20 cellular contexts compared by ENCODE assay signal in genomic region chr14:81276699-81277069, GRCh38. TPM values are rescaled to one million over a fixed set of nuclear protein-coding genes. Genes with fewer than 3 reads are reported as not detected.
DNase-seq lines count a peak whose midpoint lies in the region; ATAC-seq, FAIRE-seq and TF ChIP-seq lines count a peak whose summit lies in the region.
"Had no signal": no experiment of that assay in that cellular context is flagged by ENCODE, and none has a peak within 500 bp of the region (broad histone marks: within the 10 kb centered on the region; RNA-seq: fewer than 3 reads in every experiment).

No MANE protein-coding gene starts in this region.

- in situ Hi-C loops in HepG2 (cut with HindIII; ENCODE audit: extremely low pct_ligation_motif_present, low pct_unique_long_range_greater_than_20kb), result no loop called here

- DNase-seq in HepG2 (ENCODE audit: low spot score) (peak; percentile 65), right lobe of liver (no peak), NCI-H82 treated with DMSO at 0.1 percent for 48 hours (lab: John Stamatoyannopoulos, UW; ENCODE audit: unreplicated experiment) (no peak), OCI-M1 (lab: John Stamatoyannopoulos, UW) (no peak), T1000 (lab: John Stamatoyannopoulos, UW) (no peak)
- DNase-seq in stimulated activated CD4-positive, alpha-beta T cell treated with anti-CD3 and anti-CD28 coated beads, Interleukin-12 subunit alpha, Interleukin-12 subunit beta, amount 100 ng/mL, for 4 hours, result no peak
- DNase-seq: adrenal gland; CD8-positive, alpha-beta T cell; cerebellar nuclear complex; immature natural killer cell; natural killer cell; NCI-H187 treated with DMSO at 0.1 percent for 48 hours; NCI-H510A treated with DMSO at 0.1 percent for 48 hours had no signal

- H3K9ac ChIP-seq in HepG2 (ENCODE audit: insufficient read depth, low read depth, low read length), result no peak overlapping the region

- H3K9me3 ChIP-seq in HepG2 (ENCODE audit: low read length) (no peaks in the 10 kb centered on the region), right lobe of liver (no peaks in the 10 kb centered on the region)
- H3K9me3 ChIP-seq: A549, adrenal gland, gastroesophageal sphincter had no signal

- H3K4me3 ChIP-seq in HepG2 (replicated peaks in 1 of 3; ENCODE audit: insufficient read depth in 1 of 3, low read depth in 2 of 3, low read length in 3 of 3), result no peak overlapping the region
- no peak overlapping the region for H3K4me3 ChIP-seq in right lobe of liver
- H3K4me3 ChIP-seq: A549, adrenal gland, gastroesophageal sphincter, lung had no signal

- CTCF ChIA-PET in HepG2 (lab: Yijun Ruan, JAX; ENCODE audit: low intra/inter-chr PET ratio, low total read pairs), result no interaction called here

- peak; percentile 57 for FAIRE-seq in HepG2 (lab: Jason Lieb, UNC)
- FAIRE-seq: A549, endothelial cell of umbilical vein had no signal

- no peaks in the 10 kb centered on the region for H3K79me2 ChIP-seq in HepG2 (ENCODE audit: insufficient read depth, low read length)

- no peaks in the 10 kb centered on the region for H3K27me3 ChIP-seq in HepG2 (ENCODE audit: control insufficient read depth in 1 of 2, insufficient read depth in 2 of 2, low read length in 2 of 2)
- H3K27me3 ChIP-seq in right lobe of liver, result no peaks in the 10 kb centered on the region
- H3K27me3 ChIP-seq: adrenal gland, gastroesophageal sphincter had no signal

- no peaks in the 10 kb centered on the region for H4K20me1 ChIP-seq in HepG2 (ENCODE audit: insufficient read depth, low read length)

- peak overlapping the region; percentile 10; the same call in 1 of the 2 replicates for H3K4me2 ChIP-seq in HepG2 (ENCODE audit: low read depth, low read length)
- H3K4me2 ChIP-seq: A549 had no signal

- 42% methylated on average over 5 of the region's 5 CpGs for WGBS in HepG2 (ENCODE audit: low lambda C conversion rate)
- WGBS in right lobe of liver (ENCODE audit: insufficient coverage, low coverage, low lambda C conversion rate, missing lambda C conversion rate), result 72% methylated on average over 5 of the region's 5 CpGs

- BruUV-seq in HepG2 (replicated peaks; lab: Mats Ljungman, UMichigan), result no TSS peak

- TF ChIP-seq EP300 in HepG2 (IDR thresholded peaks at IDR 0.05; ENCODE audit: low read depth in 2 of 2, low read length in 2 of 2) (no peak), HepG2 (CRISPR knock-in tag; IDR thresholded peaks at IDR 0.05; ENCODE audit: borderline replicate concordance) (no peak)

- H3K4me1 ChIP-seq in HepG2 (ENCODE audit: insufficient read depth, low read length) (peaks cover 20% of the 10 kb centered on the region), right lobe of liver (peaks cover 0 to 3% (median 0%) of the 10 kb centered on the region in 4 donors)
- H3K4me1 ChIP-seq: A549, adrenal gland, gastroesophageal sphincter had no signal

- POLR2A ChIA-PET in HepG2 (lab: Yijun Ruan, JAX), result interaction anchor here (1.6 kb wide), 1 partner anchor 56 kb away, joined by 4 read pairs; the partner anchor contains the start of gene GTF2A1

- intact Hi-C loops in HepG2 (cut with micrococcal nuclease; ENCODE audit: unreplicated experiment), result no loop called here
- intact Hi-C loops in right lobe of liver (cut with DNase I), result no loop called here

- H3K36me3 ChIP-seq in HepG2 (replicated peaks in 1 of 2; ENCODE audit: control insufficient read depth in 1 of 2, insufficient read depth in 2 of 2, low read length in 2 of 2) (no peaks in the 10 kb centered on the region; a peak in 1 of 5 replicates), right lobe of liver (no peaks in the 10 kb centered on the region)
- H3K36me3 ChIP-seq: adrenal gland, gastroesophageal sphincter had no signal

- no peak overlapping the region for H2AFZ ChIP-seq in HepG2 (ENCODE audit: low read length)

- ATAC-seq in HepG2 (peak; percentile 80), right lobe of liver (no peak), GM21786 (IDR thresholded peaks at IDR 0.05; ENCODE audit: unreplicated experiment) (peak; percentile 29), HG03520 (IDR thresholded peaks at IDR 0.05; ENCODE audit: unreplicated experiment) (peak; percentile 40)
- ATAC-seq: A549; CD8-positive, alpha-beta T cell; gastroesophageal sphincter; natural killer cell; Panc1 had no signal

- TF ChIP-seq RAD21 in HepG2 (CRISPR knock-in tag; IDR thresholded peaks at IDR 0.05), result no peak

- no peak overlapping the region for H3K27ac ChIP-seq in HepG2 (ENCODE audit: extremely low read length, insufficient read depth, low read length)
- H3K27ac ChIP-seq in right lobe of liver, result no peak overlapping the region
- H3K27ac ChIP-seq: A549, adrenal gland, gastroesophageal sphincter had no signal

- TF ChIP-seq CTCF in HepG2 (CRISPR knock-in tag; IDR thresholded peaks at IDR 0.05) (no peak), right lobe of liver (IDR thresholded peaks at IDR 0.05) (no peak)

- no peak for TF ChIP-seq POLR2A in HepG2 (IDR thresholded peaks at IDR 0.05; ENCODE audit: insufficient read depth in 1 of 2, low read depth in 2 of 2, low read length in 2 of 2)
- no peak for TF ChIP-seq POLR2A in right lobe of liver (IDR thresholded peaks at IDR 0.05)

TF ChIP-seq in HepG2, 621 proteins besides CTCF, POLR2A, EP300 and RAD21 (continues in another document):
- TF ChIP-seq ATF7-NPFF (CRISPR knock-in tag; IDR thresholded peaks at IDR 0.05; ENCODE audit: low read depth) (no peak), SMAD1 (CRISPR knock-in tag; IDR thresholded peaks at IDR 0.05; ENCODE audit: borderline replicate concordance, low read depth) (no peak), ZNF34 (CRISPR knock-in tag; IDR thresholded peaks at IDR 0.05; ENCODE audit: borderline replicate concordance) (no peak), ARID5B (CRISPR knock-in tag; IDR thresholded peaks at IDR 0.05) (peak; percentile 32; the same call in 1 of the 2 replicates), MED13 (CRISPR knock-in tag; IDR thresholded peaks at IDR 0.05) (no peak), HOMEZ (CRISPR knock-in tag; IDR thresholded peaks at IDR 0.05; ENCODE audit: low read depth) (peak; percentile 64; the same call in 1 of the 2 replicates)

RNA-seq across cellular contexts. Expression of gene GTF2A1, which starts 55.9 kb away (rescaled TPM):
- 17.5 and 30.1 TPM in 2 replicates for total RNA-seq in HepG2 (2016; rRNA removed; fragmentation: Illumina TruSeq; extraction: Trizol)
- 2.8 and 4.5 TPM in 2 replicates for total RNA-seq in HepG2 (2016; cell fraction: cytosol; rRNA removed; fragmentation: Illumina TruSeq; extraction: Trizol; ENCODE audit: low read depth)
- total RNA-seq in HepG2 (2016; cell fraction: insoluble cytoplasmic fraction; rRNA removed; fragmentation: Illumina TruSeq; extraction: Trizol), result 17.5 and 28.0 TPM in 2 replicates
- 4.8 and 6.0 TPM in 2 replicates for total RNA-seq in HepG2 (2016; cell fraction: membrane; rRNA removed; fragmentation: Illumina TruSeq; extraction: Trizol)
- 11.5 and 16.8 TPM in 2 replicates for total RNA-seq in HepG2 (2016; cell fraction: nucleus; rRNA removed; fragmentation: Illumina TruSeq; extraction: Trizol)
- polyA plus RNA-seq in HepG2 (2011; rRNA removed), result 14.9 and 18.5 TPM in 2 replicates
- polyA plus RNA-seq in HepG2 (2011; cell fraction: cytosol; rRNA removed), result 8.4 and 8.7 TPM in 2 replicates
- 6.8 and 7.7 TPM in 2 replicates for polyA plus RNA-seq in HepG2 (2011; cell fraction: nucleus; rRNA removed)
- polyA plus RNA-seq in HepG2 (2012), result 6.4 and 11.0 TPM in 2 replicates
- 0.42 and 0.45 TPM in 2 replicates for polyA plus RNA-seq in HepG2 (2016; cell fraction: cytosol; fragmentation: Illumina TruSeq; extraction: Trizol; ENCODE audit: low read depth)
- polyA plus RNA-seq in HepG2 (2016; cell fraction: insoluble cytoplasmic fraction; fragmentation: Illumina TruSeq; extraction: Trizol; ENCODE audit: low read depth), result 18.4 and 18.8 TPM in 2 replicates
- polyA plus RNA-seq in HepG2 (2016; cell fraction: membrane; fragmentation: Illumina TruSeq; extraction: Trizol; ENCODE audit: low read depth), result 2.0 TPM in 2 replicates
- 11.5 and 12.3 TPM in 2 replicates for polyA plus RNA-seq in HepG2 (2016; cell fraction: nucleus; fragmentation: Illumina TruSeq; extraction: Trizol; ENCODE audit: insufficient read depth, low read depth)
- polyA minus RNA-seq in HepG2 (2011; rRNA and poly(A)+ RNA removed; ENCODE audit: low replicate concordance), result 38.1 and 59.7 TPM in 2 replicates
- 19.6 and 19.7 TPM in 2 replicates for polyA minus RNA-seq in HepG2 (2011; cell fraction: cytosol; rRNA and poly(A)+ RNA removed)
- 12.9 and 16.3 TPM in 2 replicates for polyA minus RNA-seq in HepG2 (2011; cell fraction: nucleus; rRNA and poly(A)+ RNA removed)
- total RNA-seq in right lobe of liver, result 10 to 100 TPM; 11.0 to 16.8 (median 12.9) TPM

Comparison
In these comparisons a context has a peak if more than half of its experiments do, and no peak if none do; other contexts are left out.
1. ATAC-seq: peak in HepG2 (single experiment), GM21786 (single experiment) and HG03520 (single experiment); none in right lobe of liver (0 of 4).